In the genomic region with DNA sequence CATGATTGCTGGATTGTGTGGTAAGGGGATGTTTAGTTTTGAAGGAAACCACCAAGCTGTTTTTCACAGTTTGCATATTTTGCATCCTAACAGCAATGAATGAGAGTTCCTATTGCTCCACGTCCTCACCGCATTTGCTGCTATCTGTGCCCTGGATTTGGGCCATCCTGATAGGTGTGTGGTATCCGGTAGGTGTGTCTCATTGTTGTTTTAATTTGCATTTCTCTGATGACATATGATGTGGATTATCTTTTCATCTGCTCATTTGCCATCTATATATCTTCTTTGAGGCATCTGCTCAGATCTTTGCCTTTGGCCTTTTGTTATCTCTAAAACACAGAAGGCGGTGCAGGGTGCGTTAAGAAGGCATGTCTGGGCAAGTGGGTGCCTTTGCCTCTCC, we compare ENCODE assay signal across 23 cellular contexts.
A peak's percentile ranks its signal among the peaks of the same experiment; 100 is the strongest.
DNase-seq lines count a peak whose midpoint lies in the region; ATAC-seq, FAIRE-seq and TF ChIP-seq lines count a peak whose summit lies in the region.
"Had no signal": no experiment of that assay in that cellular context is flagged by ENCODE, and none has a peak within 500 bp of the region (broad histone marks: within the 10 kb centered on the region; RNA-seq: fewer than 3 reads in every experiment).

No MANE protein-coding gene starts in this region.

- no peaks in the 10 kb centered on the region for H3K36me3 ChIP-seq in K562 (ENCODE audit: control insufficient read depth, insufficient read depth, low read length)
- H3K36me3 ChIP-seq: SJCRH30 had no signal

- H3K27me3 ChIP-seq in K562 (ENCODE audit: control insufficient read depth in 2 of 2, insufficient read depth in 2 of 2, low read length in 2 of 2), result peaks cover 13 to 61% of the 10 kb centered on the region in 2 experiments; a peak in 4 of 5 replicates
- H3K27me3 ChIP-seq: SJCRH30 had no signal

- no peak overlapping the region for H2AFZ ChIP-seq in K562 (ENCODE audit: low read depth, low read length)
- H2AFZ ChIP-seq: PC-9 had no signal

- no peaks in the 10 kb centered on the region for H3K4me1 ChIP-seq in K562 (replicated peaks in 1 of 2; ENCODE audit: control insufficient read depth in 2 of 2, insufficient read depth in 2 of 2, low read length in 2 of 2)
- H3K4me1 ChIP-seq: SJCRH30 had no signal

- H3K4me3 Mint-ChIP-seq in activated naive CD8-positive, alpha-beta T cell treated with anti-CD3 and anti-CD28 coated beads, Interleukin-2, amount 50 U/mL, for 24 hours, result no peak overlapping the region
- H3K4me3 Mint-ChIP-seq in activated naive CD8-positive, alpha-beta T cell treated with anti-CD3 and anti-CD28 coated beads for 36 hours, result no peak overlapping the region
- H3K4me3 Mint-ChIP-seq in stimulated activated naive CD8-positive, alpha-beta T cell treated with anti-CD3 and anti-CD28 coated beads, Interleukin-15, amount 100 ng/mL, for 72 hours, result no peak overlapping the region
- H3K4me3 Mint-ChIP-seq: CD4-positive, alpha-beta T cell had no signal

- in situ Hi-C loops in K562 (cut with MboI), result loop anchor here (5.0 to 25.0 kb wide), 2 partner anchors 537 to 687 kb away; no protein-coding TSS in a partner anchor

- peak overlapping the region; percentile 21 for H3K27ac Mint-ChIP-seq in activated naive CD8-positive, alpha-beta T cell treated with anti-CD3 and anti-CD28 coated beads, Interleukin-2, amount 50 U/mL, for 24 hours
- no peak overlapping the region for H3K27ac Mint-ChIP-seq in activated naive CD8-positive, alpha-beta T cell treated with anti-CD3 and anti-CD28 coated beads for 36 hours
- no peak overlapping the region for H3K27ac Mint-ChIP-seq in stimulated activated naive CD8-positive, alpha-beta T cell treated with anti-CD3 and anti-CD28 coated beads, Interleukin-15, amount 100 ng/mL, for 72 hours
- H3K27ac Mint-ChIP-seq: CD4-positive, alpha-beta T cell had no signal

- H3K9me3 Mint-ChIP-seq in activated naive CD8-positive, alpha-beta T cell treated with anti-CD3 and anti-CD28 coated beads, Interleukin-2, amount 50 U/mL, for 24 hours, result no peaks in the 10 kb centered on the region
- no peaks in the 10 kb centered on the region for H3K9me3 Mint-ChIP-seq in activated naive CD8-positive, alpha-beta T cell treated with anti-CD3 and anti-CD28 coated beads for 36 hours
- no peaks in the 10 kb centered on the region for H3K9me3 Mint-ChIP-seq in stimulated activated naive CD8-positive, alpha-beta T cell treated with anti-CD3 and anti-CD28 coated beads, Interleukin-15, amount 100 ng/mL, for 72 hours
- H3K9me3 Mint-ChIP-seq: CD4-positive, alpha-beta T cell had no signal

- POLR2A ChIA-PET in K562 (lab: Yijun Ruan, JAX), result interaction anchor here (0.5 kb wide), 1 partner anchor 442 kb away, joined by 3 read pairs; no protein-coding TSS in a partner anchor

- H3K27me3 Mint-ChIP-seq in activated naive CD8-positive, alpha-beta T cell treated with anti-CD3 and anti-CD28 coated beads, Interleukin-2, amount 50 U/mL, for 24 hours, result peaks cover 7% of the 10 kb centered on the region
- H3K27me3 Mint-ChIP-seq in activated naive CD8-positive, alpha-beta T cell treated with anti-CD3 and anti-CD28 coated beads for 36 hours, result peaks cover 3% of the 10 kb centered on the region
- peaks cover 18% of the 10 kb centered on the region for H3K27me3 Mint-ChIP-seq in stimulated activated naive CD8-positive, alpha-beta T cell treated with anti-CD3 and anti-CD28 coated beads, Interleukin-15, amount 100 ng/mL, for 72 hours

- FAIRE-seq in K562 (lab: Jason Lieb, UNC), result no peak
- FAIRE-seq: HepG2 had no signal

- H3K36me3 Mint-ChIP-seq in activated naive CD8-positive, alpha-beta T cell treated with anti-CD3 and anti-CD28 coated beads, Interleukin-2, amount 50 U/mL, for 24 hours (ENCODE audit: low read depth), result no peaks in the 10 kb centered on the region
- no peaks in the 10 kb centered on the region for H3K36me3 Mint-ChIP-seq in activated naive CD8-positive, alpha-beta T cell treated with anti-CD3 and anti-CD28 coated beads for 36 hours

- 0% methylated on average over 5 of the region's 5 CpGs for WGBS in K562 (ENCODE audit: insufficient coverage, low coverage, missing lambda C conversion rate)

- intact Hi-C loops in K562 (cut with micrococcal nuclease), result loop anchor here (10.0 kb wide), 2 partner anchors 424 to 524 kb away; no protein-coding TSS in a partner anchor

- CTCF ChIA-PET in K562 (lab: Yijun Ruan, JAX; ENCODE audit: low intra/inter-chr PET ratio), result no interaction called here

- no peak for ATAC-seq in activated naive CD8-positive, alpha-beta T cell treated with anti-CD3 and anti-CD28 coated beads, Interleukin-2, amount 50 U/mL, for 24 hours
- ATAC-seq in K562, result no peak
- no peak for ATAC-seq in GM19452 (IDR thresholded peaks at IDR 0.05; ENCODE audit: unreplicated experiment)
- no peak for ATAC-seq in stimulated activated naive CD8-positive, alpha-beta T cell treated with anti-CD3 and anti-CD28 coated beads, Interleukin-15, amount 100 ng/mL, for 72 hours
- ATAC-seq: HepG2 had no signal

- peaks cover 25% of the 10 kb centered on the region for H3K4me1 Mint-ChIP-seq in activated naive CD8-positive, alpha-beta T cell treated with anti-CD3 and anti-CD28 coated beads, Interleukin-2, amount 50 U/mL, for 24 hours
- no peaks in the 10 kb centered on the region for H3K4me1 Mint-ChIP-seq in activated naive CD8-positive, alpha-beta T cell treated with anti-CD3 and anti-CD28 coated beads for 36 hours
- H3K4me1 Mint-ChIP-seq in stimulated activated naive CD8-positive, alpha-beta T cell treated with anti-CD3 and anti-CD28 coated beads, Interleukin-15, amount 100 ng/mL, for 72 hours, result no peaks in the 10 kb centered on the region

- TF ChIP-seq EP300 in K562 (IDR thresholded peaks at IDR 0.05; ENCODE audit: low read length), result no peak

- TF ChIP-seq CTCF in K562 (IDR thresholded peaks at IDR 0.05 in 2 of 3, conservative IDR thresholded peaks at IDR 0.05 in 1 of 3; ENCODE audit: insufficient read depth in 2 of 3, low read depth in 1 of 3, low read length in 3 of 3), result no peak

- no peaks in the 10 kb centered on the region for H3K9me1 ChIP-seq in K562 (ENCODE audit: control insufficient read depth, insufficient read depth, low read length)

- no peaks in the 10 kb centered on the region for H3K9me3 ChIP-seq in K562 (replicated peaks; ENCODE audit: control insufficient read depth, insufficient read depth, low read depth, low read length)
- H3K9me3 ChIP-seq: SJCRH30 had no signal

- TF ChIP-seq POLR2A in K562 (conservative IDR thresholded peaks at IDR 0.05), result no peak

- H3K9ac ChIP-seq in K562 (ENCODE audit: insufficient read depth in 1 of 2, low read depth in 2 of 2, low read length in 2 of 2), result no peak overlapping the region

- no peaks in the 10 kb centered on the region for H3K79me2 ChIP-seq in K562 (ENCODE audit: control insufficient read depth, insufficient read depth, low read length)

- no peak for TF ChIP-seq RAD21 in K562 (CRISPR knock-in tag; conservative IDR thresholded peaks at IDR 0.05 in 1 of 2, IDR thresholded peaks at IDR 0.05 in 1 of 2)

- no peak overlapping the region for H3K27ac ChIP-seq in K562 (ENCODE audit: extremely low read depth, low read depth, low read length)
- H3K27ac ChIP-seq: PC-9, SJCRH30 had no signal

- no TSS peak for BruUV-seq in K562 (replicated peaks; lab: Mats Ljungman, UMichigan)

- 0 out of 2 replicates have a peak, but pooled peaks cover 4% of the 10 kb centered on the region for H4K20me1 ChIP-seq in K562 (replicated peaks; ENCODE audit: control insufficient read depth, insufficient read depth, low read length)

- H3K4me3 ChIP-seq in K562, result no peak overlapping the region
- H3K4me3 ChIP-seq: PC-9, SJCRH30 had no signal

- H3K4me2 ChIP-seq in K562 (ENCODE audit: insufficient read depth, low read length), result no peak overlapping the region
- H3K4me2 ChIP-seq: PC-9 had no signal

- DNase-seq in activated naive CD8-positive, alpha-beta T cell treated with anti-CD3 and anti-CD28 coated beads, Interleukin-2, amount 50 U/mL, for 24 hours, result no peak
- DNase-seq in activated naive CD8-positive, alpha-beta T cell treated with anti-CD3 and anti-CD28 coated beads for 36 hours, result no peak
- DNase-seq in NAMALWA (ENCODE audit: low spot score) (peak; percentile 71), K562 (ENCODE audit: extremely low read depth in 1 of 4, low spot score in 3 of 4) (no peak), 8988T (no peak)
- DNase-seq in stimulated activated naive CD8-positive, alpha-beta T cell treated with anti-CD3 and anti-CD28 coated beads, Interleukin-15, amount 100 ng/mL, for 72 hours, result no peak
- DNase-seq in stimulated activated CD4-positive, alpha-beta T cell treated with anti-CD3 and anti-CD28 coated beads, Interleukin-1b, Interleukin-23, amount 100 ng/mL, for 48 hours, result no peak
- DNase-seq: ACHN; AML-193; Calu3; CD4-positive, alpha-beta T cell; DMS79 treated with DMSO at 0.1 percent for 48 hours; GF-D8; H7; NCI-H1105 treated with DMSO at 0.1 percent for 48 hours; NCI-H2081; NCI-H345; NK-92 treated with Interleukin-12 subunit alpha and Interleukin-12 subunit beta, amount 100 ng/mL, for 24 hours; PC-9; SJCRH30; SW 1271 had no signal

TF ChIP-seq in K562, 482 proteins besides CTCF, POLR2A, EP300 and RAD21 (continues in another document):
- TF ChIP-seq RFX5 (IDR thresholded peaks at IDR 0.05; ENCODE audit: low read depth, low read length), result no peak
- TF ChIP-seq FOSL1 (tag; conservative IDR thresholded peaks at IDR 0.05), result peak; percentile 36; the same call in 1 of the 2 replicates
- TF ChIP-seq KLF16 (IDR thresholded peaks at IDR 0.05), result no peak
- no peak for TF ChIP-seq STAG1 (CRISPR knock-in tag; IDR thresholded peaks at IDR 0.05; ENCODE audit: borderline replicate concordance)
- no peak for TF ChIP-seq ZNF224 (CRISPR knock-in tag; IDR thresholded peaks at IDR 0.05)
- TF ChIP-seq RBM25 (IDR thresholded peaks at IDR 0.05; ENCODE audit: low read depth, low read length, severe bottlenecking), result no peak
- TF ChIP-seq TEAD4 (IDR thresholded peaks at IDR 0.05; ENCODE audit: low read length), result peak; percentile 18; the same call in 1 of the 2 replicates
- TF ChIP-seq TEAD4 (CRISPR knock-in tag; IDR thresholded peaks at IDR 0.05; ENCODE audit: borderline replicate concordance), result no peak
- no peak for TF ChIP-seq ZC3H4 (CRISPR knock-in tag; IDR thresholded peaks at IDR 0.05; ENCODE audit: borderline replicate concordance)
- TF ChIP-seq, protein P1, sequence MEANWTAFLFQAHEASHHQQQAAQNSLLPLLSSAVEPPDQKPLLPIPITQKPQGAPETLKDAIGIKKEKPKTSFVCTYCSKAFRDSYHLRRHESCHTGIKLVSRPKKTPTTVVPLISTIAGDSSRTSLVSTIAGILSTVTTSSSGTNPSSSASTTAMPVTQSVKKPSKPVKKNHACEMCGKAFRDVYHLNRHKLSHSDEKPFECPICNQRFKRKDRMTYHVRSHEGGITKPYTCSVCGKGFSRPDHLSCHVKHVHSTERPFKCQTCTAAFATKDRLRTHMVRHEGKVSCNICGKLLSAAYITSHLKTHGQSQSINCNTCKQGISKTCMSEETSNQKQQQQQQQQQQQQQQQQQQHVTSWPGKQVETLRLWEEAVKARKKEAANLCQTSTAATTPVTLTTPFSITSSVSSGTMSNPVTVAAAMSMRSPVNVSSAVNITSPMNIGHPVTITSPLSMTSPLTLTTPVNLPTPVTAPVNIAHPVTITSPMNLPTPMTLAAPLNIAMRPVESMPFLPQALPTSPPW (CRISPR knock-in tag; IDR thresholded peaks at IDR 0.05), result peak; percentile 33; the same call in 1 of the 2 replicates
- TF ChIP-seq CBFA2T2 (conservative IDR thresholded peaks at IDR 0.05), result 0 out of 2 replicates have a peak, but pooled peaks have one; percentile 17
